Comparison of ENCODE assay signal across 11 cellular contexts in the genomic region with DNA sequence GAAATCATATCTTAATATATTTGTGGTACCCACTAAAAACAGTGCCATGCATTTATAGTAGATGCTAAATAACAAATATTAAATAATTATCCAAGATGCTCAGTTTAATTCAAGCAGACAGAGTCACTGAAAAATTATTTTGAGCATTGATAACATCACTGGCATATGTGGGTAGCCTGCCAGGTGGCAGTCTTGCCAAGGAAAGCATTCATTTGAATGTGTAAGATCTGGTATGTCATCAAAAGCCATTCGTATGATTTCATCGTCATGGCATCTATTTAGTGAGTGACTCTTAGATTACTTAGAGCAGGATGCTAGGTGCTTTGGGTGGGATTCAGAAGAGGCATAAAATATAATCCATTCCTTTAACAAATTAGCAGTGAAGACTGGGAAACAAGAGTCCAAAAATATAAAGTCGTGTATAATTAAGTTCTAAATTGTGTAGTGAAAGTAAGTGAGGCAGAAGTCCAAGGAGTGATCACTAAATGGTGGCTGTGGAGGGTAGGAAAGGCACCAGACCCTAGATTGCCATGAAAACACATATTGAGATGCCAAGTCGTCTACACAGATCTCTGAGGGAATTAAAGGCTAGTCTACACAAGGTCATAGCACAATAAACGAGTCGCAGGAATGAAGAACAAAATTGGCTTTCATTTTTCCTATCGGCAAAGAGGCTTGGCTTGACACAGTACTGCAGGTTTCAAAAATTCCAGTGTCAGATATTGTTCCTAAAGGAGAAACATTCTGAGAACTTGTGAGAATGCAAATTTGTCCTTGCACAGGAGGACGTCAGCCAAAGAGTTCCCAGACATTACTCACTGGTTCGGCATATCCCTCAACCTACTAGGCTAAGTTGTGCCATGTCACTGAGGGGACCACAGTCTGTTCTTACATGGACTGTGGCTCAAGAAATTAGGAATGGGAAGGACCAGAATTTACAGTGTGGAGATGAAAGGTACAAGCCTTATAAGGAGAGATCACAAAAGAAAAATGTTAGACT.
DNase-seq lines count a peak whose midpoint lies in the region; ATAC-seq and TF ChIP-seq lines count a peak whose summit lies in the region.
"Had no signal": no experiment of that assay in that cellular context is flagged by ENCODE, and none has a peak within 500 bp of the region (broad histone marks: within the 10 kb centered on the region; RNA-seq: fewer than 3 reads in every experiment).

No MANE protein-coding gene starts in this region.

- peaks cover 0 to 11% of the 10 kb centered on the region in 2 donors for H3K4me1 ChIP-seq in right atrium auricular region
- H3K4me1 ChIP-seq in heart left ventricle, result peaks cover 0 to 22% (median 6%) of the 10 kb centered on the region in 12 donors
- H3K4me1 ChIP-seq: upper lobe of left lung had no signal

- H3K4me3 ChIP-seq in right atrium auricular region (no peak overlapping the region), heart left ventricle (peak overlapping the region in 7 of 12 donors; percentile 3 to 29 (median 10))
- H3K4me3 ChIP-seq: upper lobe of left lung had no signal

- peak; percentile 62 for ATAC-seq in Right ventricle myocardium inferior
- ATAC-seq in heart left ventricle, result peak; percentile 75 to 93 (median 78)
- ATAC-seq in GM21528 (IDR thresholded peaks at IDR 0.05; ENCODE audit: low FRiP score, unreplicated experiment), result no peak
- ATAC-seq in GM21390 (IDR thresholded peaks at IDR 0.05; ENCODE audit: unreplicated experiment), result no peak

- H3K36me3 ChIP-seq in right atrium auricular region (no peaks in the 10 kb centered on the region), heart left ventricle (no peaks in the 10 kb centered on the region)
- H3K36me3 ChIP-seq: upper lobe of left lung had no signal

- intact Hi-C loops in Right ventricle myocardium inferior (cut with DNase I) (no loop called here), heart left ventricle (cut with DNase I) (loop anchor here in 1 of 10 donors (5.0 kb wide), 1 partner anchor 503 kb away; no protein-coding TSS in a partner anchor)

- H3K9me3 ChIP-seq in right atrium auricular region, result peaks cover 0 to 11% of the 10 kb centered on the region in 2 donors
- peaks cover 0 to 15% (median 0%) of the 10 kb centered on the region in 12 donors for H3K9me3 ChIP-seq in heart left ventricle

- 35 to 41% (median 41%) methylated on average over 9 of the region's 9 CpGs for WGBS in heart left ventricle, 4 donors

- no peak for DNase-seq in Right ventricle myocardium inferior (ENCODE audit: missing footprints)
- DNase-seq in right atrium auricular region (ENCODE audit: low spot score), result no peak
- DNase-seq in SW480 (ENCODE audit: low spot score), result peak; percentile 34
- DNase-seq in heart left ventricle, result peak in 4 of 5 donors; percentile 32 to 60 (median 49)
- DNase-seq in NCI-H524 (lab: John Stamatoyannopoulos, UW), result no peak
- no peak for DNase-seq in NCI-H2227 (lab: John Stamatoyannopoulos, UW; ENCODE audit: unreplicated experiment)
- DNase-seq: activated T-cell treated with anti-CD3 and anti-CD28 coated beads, Interleukin-2, amount 50 U/mL, for 1 hour; cerebellar nuclear complex; upper lobe of left lung had no signal

- H3K27ac ChIP-seq in right atrium auricular region (peak overlapping the region in 1 of 2 donors; percentile 85), heart left ventricle (peak overlapping the region in 11 of 12 donors; percentile 12 to 89 (median 70))
- H3K27ac ChIP-seq: upper lobe of left lung had no signal

- TF ChIP-seq CTCF in right atrium auricular region (IDR thresholded peaks at IDR 0.05) (no peak), heart left ventricle (IDR thresholded peaks at IDR 0.05) (peak in 3 of 12 donors; percentile 8 to 12 (median 11))

- H3K27me3 ChIP-seq in right atrium auricular region (no peaks in the 10 kb centered on the region), heart left ventricle (no peaks in the 10 kb centered on the region)
- H3K27me3 ChIP-seq: upper lobe of left lung had no signal

- TF ChIP-seq POLR2A in heart left ventricle (IDR thresholded peaks at IDR 0.05), result no peak

Comparison
In these comparisons a context has a peak if more than half of its experiments do, and no peak if none do; other contexts are left out.
1. DNase-seq: peak in SW480 (single experiment) and heart left ventricle (4 of 5); none in Right ventricle myocardium inferior (single experiment), right atrium auricular region (single experiment), NCI-H524 (0 of 2) and NCI-H2227 (single experiment).
2. H3K4me3 ChIP-seq: peak in heart left ventricle (7 of 12); none in right atrium auricular region (0 of 2).
3. ATAC-seq: peak in Right ventricle myocardium inferior (single experiment) and heart left ventricle (4 of 4); none in GM21528 (single experiment) and GM21390 (single experiment).